ENCODE assay signal across 2 cellular contexts in the genomic region with DNA sequence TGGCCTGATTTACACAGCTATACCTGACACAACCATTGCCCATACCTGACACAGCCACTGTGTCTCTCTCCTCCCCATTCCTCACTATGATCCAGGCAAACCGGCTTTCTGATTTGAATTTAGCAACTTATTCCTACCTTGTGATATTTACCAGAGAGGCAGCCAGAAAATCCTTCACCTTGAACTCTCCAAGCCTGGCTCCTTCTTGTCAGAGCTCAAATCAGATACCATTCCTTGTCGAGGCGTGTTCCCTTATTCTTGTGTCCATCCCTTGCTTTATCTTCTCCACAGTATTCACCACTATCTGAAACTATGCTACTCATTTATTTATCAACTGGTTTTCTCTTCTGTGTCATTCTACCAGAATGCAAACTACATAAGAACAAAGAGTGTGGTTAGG. TPM values are rescaled to one million over a fixed set of nuclear protein-coding genes. Genes with fewer than 3 reads are reported as not detected.
"Had no signal": no experiment of that assay in that cellular context is flagged by ENCODE, and none has a peak within 500 bp of the region (broad histone marks: within the 10 kb centered on the region; RNA-seq: fewer than 3 reads in every experiment).

No MANE protein-coding gene starts in this region.

RNA-seq across cellular contexts. Expression of a gene that starts 44.9 kb away (rescaled TPM):
- total RNA-seq: K562 had no signal
- polyA plus RNA-seq: IgD-negative memory B cell, K562 had no signal
